ENCODE assay signal across 28 cellular contexts in the genomic region with DNA sequence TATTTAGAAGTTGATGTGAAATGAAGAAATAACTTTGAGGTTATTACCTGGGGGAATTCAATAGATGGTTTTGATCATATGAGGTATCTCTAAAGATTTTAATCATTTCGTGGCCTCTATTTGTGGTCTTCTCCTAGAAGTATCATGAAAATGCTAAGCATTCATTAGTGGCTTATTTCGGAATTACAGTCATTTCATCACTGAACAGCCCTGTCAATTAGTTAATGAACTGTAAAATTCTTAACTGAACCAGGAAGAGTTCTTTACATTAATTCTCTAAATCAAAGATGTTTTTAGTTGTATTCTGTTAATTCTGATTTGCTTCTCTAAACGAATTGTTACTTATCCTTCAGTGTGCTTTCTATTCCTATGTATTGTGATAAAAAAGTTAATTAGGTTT.
"Had no signal": no experiment of that assay in that cellular context is flagged by ENCODE, and none has a peak within 500 bp of the region (broad histone marks: within the 10 kb centered on the region; RNA-seq: fewer than 3 reads in every experiment).

No MANE protein-coding gene starts in this region.

- H3K9me3 ChIP-seq: stomach, suprapubic skin, testis, thoracic aorta, thyroid gland, tibial artery, tibial nerve, transverse colon, upper lobe of left lung, upper lobe of right lung, uterus, vagina had no signal

- DNase-seq: stimulated activated CD4-positive, alpha-beta T cell treated with anti-CD3 and anti-CD28 coated beads, Interleukin-2, amount 100 ng/mL, for 48 hours; stimulated activated CD4-positive, alpha-beta T cell treated with anti-CD3 and anti-CD28 coated beads, Interleukin-4, amount 100 ng/mL, for 1 hour; stimulated activated CD4-positive, alpha-beta T cell treated with anti-CD3 and anti-CD28 coated beads, Interleukin-4, amount 100 ng/mL, for 24 hours; stimulated activated CD4-positive, alpha-beta T cell treated with anti-CD3 and anti-CD28 coated beads, Interleukin-4, amount 100 ng/mL, for 4 hours; stimulated activated CD8-positive, alpha-beta memory T cell treated with anti-CD3 and anti-CD28 coated beads, Interleukin-4, amount 100 ng/mL, for 48 hours; stimulated activated naive CD4-positive, alpha-beta T cell; stimulated activated naive CD4-positive, alpha-beta T cell treated with Interleukin-2 at 50 U/mL for 16 hours; stimulated activated naive CD8-positive, alpha-beta T cell treated with anti-CD3 and anti-CD28 coated beads, Interleukin-15, amount 100 ng/mL, for 72 hours; stimulated activated naive CD8-positive, alpha-beta T cell treated with anti-CD3 and anti-CD28 coated beads, Interleukin-15, Interleukin-2, amounts not matched to agents 100 U/mL and 50 U/mL, for 24 hours; stomach; substantia nigra; testis; thyroid gland; tibial artery; transverse colon; trophoblast cell; upper lobe of left lung; upper lobe of right lung; uterus had no signal

- H3K4me3 Mint-ChIP-seq: stimulated activated effector memory CD8-positive, alpha-beta T cell treated with anti-CD3 and anti-CD28 coated beads, Interleukin-12 subunit alpha, Interleukin-12 subunit beta, amount 100 ng/mL, for 72 hours; stimulated activated memory B cell treated with anti-CD40 and anti-IgM and Interleukin-4, amounts not matched to agents 10 μg/mL and 1 μg/mL and 100 μg/mL, for 72 hours; stimulated activated naive CD8-positive, alpha-beta T cell treated with anti-CD3 and anti-CD28 coated beads, Interleukin-15, amount 100 ng/mL, for 72 hours; stimulated activated naive CD8-positive, alpha-beta T cell treated with anti-CD3 and anti-CD28 coated beads, Interleukin-15, Interleukin-2, amounts not matched to agents 100 ng/mL and 50 ng/mL, for 24 hours; type B pancreatic cell had no signal

- H3K36me3 ChIP-seq: stomach, suprapubic skin, thoracic aorta, thyroid gland, tibial artery, tibial nerve, transverse colon, upper lobe of left lung, upper lobe of right lung, uterus, vagina had no signal

- H3K27me3 ChIP-seq: stomach, suprapubic skin, testis, thyroid gland, tibial artery, tibial nerve, transverse colon, upper lobe of left lung, upper lobe of right lung, uterus, vagina had no signal

- H3K4me3 ChIP-seq: stomach, suprapubic skin, testis, thoracic aorta, thyroid gland, tibial artery, tibial nerve, transverse colon, upper lobe of left lung, upper lobe of right lung, uterus, vagina had no signal

- ATAC-seq: stimulated activated effector memory CD8-positive, alpha-beta T cell treated with anti-CD3 and anti-CD28 coated beads, Interleukin-12 subunit alpha, Interleukin-12 subunit beta, amount 100 ng/mL, for 72 hours; stimulated activated memory B cell treated with anti-CD40 and anti-IgM and Interleukin-4, amounts not matched to agents 10 μg/mL and 1 μg/mL and 100 μg/mL, for 72 hours; stimulated activated naive CD8-positive, alpha-beta T cell treated with anti-CD3 and anti-CD28 coated beads, Interleukin-15, amount 100 ng/mL, for 72 hours; stimulated activated naive CD8-positive, alpha-beta T cell treated with anti-CD3 and anti-CD28 coated beads, Interleukin-15, Interleukin-2, amounts not matched to agents 100 U/mL and 50 U/mL, for 24 hours; upper lobe of right lung had no signal

- H3K27me3 Mint-ChIP-seq: stimulated activated memory B cell treated with anti-CD40 and anti-IgM and Interleukin-4, amounts not matched to agents 10 μg/mL and 1 μg/mL and 100 μg/mL, for 72 hours; stimulated activated naive CD8-positive, alpha-beta T cell treated with anti-CD3 and anti-CD28 coated beads, Interleukin-15, amount 100 ng/mL, for 72 hours; stimulated activated naive CD8-positive, alpha-beta T cell treated with anti-CD3 and anti-CD28 coated beads, Interleukin-15, Interleukin-2, amounts not matched to agents 100 ng/mL and 50 ng/mL, for 24 hours had no signal

- H3K27ac Mint-ChIP-seq: stimulated activated effector memory CD8-positive, alpha-beta T cell treated with anti-CD3 and anti-CD28 coated beads, Interleukin-12 subunit alpha, Interleukin-12 subunit beta, amount 100 ng/mL, for 72 hours; stimulated activated memory B cell treated with anti-CD40 and anti-IgM and Interleukin-4, amounts not matched to agents 10 μg/mL and 1 μg/mL and 100 μg/mL, for 72 hours; stimulated activated naive CD8-positive, alpha-beta T cell treated with anti-CD3 and anti-CD28 coated beads, Interleukin-15, amount 100 ng/mL, for 72 hours; stimulated activated naive CD8-positive, alpha-beta T cell treated with anti-CD3 and anti-CD28 coated beads, Interleukin-15, Interleukin-2, amounts not matched to agents 100 ng/mL and 50 ng/mL, for 24 hours; type B pancreatic cell had no signal

- H3K9me3 Mint-ChIP-seq: stimulated activated naive CD8-positive, alpha-beta T cell treated with anti-CD3 and anti-CD28 coated beads, Interleukin-15, amount 100 ng/mL, for 72 hours; type B pancreatic cell had no signal

- H3K4me1 ChIP-seq: stomach, suprapubic skin, testis, thyroid gland, tibial artery, tibial nerve, transverse colon, upper lobe of left lung, upper lobe of right lung, uterus, vagina had no signal

- H3K4me1 Mint-ChIP-seq: stimulated activated effector memory CD8-positive, alpha-beta T cell treated with anti-CD3 and anti-CD28 coated beads, Interleukin-12 subunit alpha, Interleukin-12 subunit beta, amount 100 ng/mL, for 72 hours; stimulated activated memory B cell treated with anti-CD40 and anti-IgM and Interleukin-4, amounts not matched to agents 10 μg/mL and 1 μg/mL and 100 μg/mL, for 72 hours; stimulated activated naive CD8-positive, alpha-beta T cell treated with anti-CD3 and anti-CD28 coated beads, Interleukin-15, amount 100 ng/mL, for 72 hours had no signal

- H3K36me3 Mint-ChIP-seq: stimulated activated effector memory CD8-positive, alpha-beta T cell treated with anti-CD3 and anti-CD28 coated beads, Interleukin-12 subunit alpha, Interleukin-12 subunit beta, amount 100 ng/mL, for 72 hours; stimulated activated memory B cell treated with anti-CD40 and anti-IgM and Interleukin-4, amounts not matched to agents 10 μg/mL and 1 μg/mL and 100 μg/mL, for 72 hours; type B pancreatic cell had no signal

- FAIRE-seq: urothelium cell line had no signal

- H3K27ac ChIP-seq: stomach, suprapubic skin, testis, thoracic aorta, thyroid gland, tibial artery, tibial nerve, transverse colon, upper lobe of left lung, upper lobe of right lung, uterus, vagina had no signal
